ENCODE assay signal across 10 cellular contexts in the genomic region with DNA sequence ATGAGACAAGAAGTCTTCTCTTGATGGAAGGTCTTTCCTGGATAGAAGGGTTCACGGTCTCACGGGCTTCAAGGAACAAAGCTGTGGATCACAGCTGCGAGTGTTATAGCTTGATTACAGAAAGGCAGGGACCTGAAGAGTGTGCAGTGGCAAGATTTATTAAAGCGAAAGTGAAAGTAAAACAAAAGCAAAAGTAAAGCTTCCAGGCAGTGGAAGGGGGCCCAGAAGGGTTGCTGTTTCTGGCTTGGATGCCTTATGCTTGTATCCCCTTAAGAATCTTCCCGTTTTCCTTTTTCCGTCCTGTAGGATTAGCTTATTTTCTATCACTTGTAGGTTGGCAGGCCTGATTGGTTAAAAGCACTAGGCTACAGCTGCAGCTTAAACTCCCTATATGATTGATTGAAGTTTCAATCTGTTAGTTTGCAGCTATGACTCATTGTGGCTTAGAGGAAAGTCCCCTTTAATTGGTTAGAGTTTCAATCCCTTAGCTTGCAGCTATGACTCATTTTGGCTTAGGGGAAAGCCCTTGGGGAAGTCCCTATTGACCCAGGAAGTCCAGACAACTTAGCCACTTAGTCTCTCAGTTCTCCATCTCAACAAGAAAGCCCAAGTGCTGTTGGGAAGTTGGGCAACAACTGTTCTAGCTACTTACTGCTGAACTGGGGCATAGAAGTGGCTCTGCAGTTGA.
A peak's percentile ranks its signal among the peaks of the same experiment; 100 is the strongest.
DNase-seq lines count a peak whose midpoint lies in the region; ATAC-seq and TF ChIP-seq lines count a peak whose summit lies in the region.
"Had no signal": no experiment of that assay in that cellular context is flagged by ENCODE, and none has a peak within 500 bp of the region (broad histone marks: within the 10 kb centered on the region; RNA-seq: fewer than 3 reads in every experiment).

No MANE protein-coding gene starts in this region.

- POLR2A ChIA-PET in BJ (lab: Charles Lee), result no interaction called here

- H3K36me3 ChIP-seq in BJ (ENCODE audit: control insufficient read depth, insufficient read depth, low read length), result no peaks in the 10 kb centered on the region

- no peaks in the 10 kb centered on the region for H3K27me3 ChIP-seq in BJ (ENCODE audit: control insufficient read depth, insufficient read depth, low read length)

- DNase-seq in BJ (ENCODE audit: low read depth), result peak; percentile 18
- DNase-seq in NCI-H460 (ENCODE audit: extremely low read depth, low read depth), result peak; percentile 12
- DNase-seq in epithelial cell of proximal tubule (ENCODE audit: low read depth), result peak; percentile 77
- no peak for DNase-seq in activated gamma-delta T cell treated with Interleukin-2 at 50 U/mL for 16 hours
- no peak for DNase-seq in left cardiac atrium
- DNase-seq in HuH-7.5 (ENCODE audit: low spot score), result no peak
- no peak for DNase-seq in DMS 273 (lab: John Stamatoyannopoulos, UW; ENCODE audit: unreplicated experiment)
- DNase-seq: GF-D8, Karpas-422 had no signal

- H3K4me3 ChIP-seq in BJ (ENCODE audit: low read depth, low read length), result no peak overlapping the region
- no peak overlapping the region for H3K4me3 ChIP-seq in epithelial cell of proximal tubule (ENCODE audit: low read depth, low read length)

- CTCF ChIA-PET in BJ (lab: Yijun Ruan, JAX), result no interaction called here

- ATAC-seq in GM21737 (IDR thresholded peaks at IDR 0.05; ENCODE audit: unreplicated experiment), result peak; percentile 56
- no peak for ATAC-seq in left cardiac atrium

- TF ChIP-seq CTCF in BJ (IDR thresholded peaks at IDR 0.05; ENCODE audit: insufficient read depth, low read depth, low read length) (no peak), epithelial cell of proximal tubule (conservative IDR thresholded peaks at IDR 0.05; ENCODE audit: low read depth, low read length) (no peak)

- intact Hi-C loops in left cardiac atrium (cut with DNase I), result no loop called here

Comparison
In these comparisons a context has a peak if more than half of its experiments do, and no peak if none do; other contexts are left out.
1. DNase-seq: peak in BJ (single experiment), NCI-H460 (single experiment) and epithelial cell of proximal tubule (single experiment); none in activated gamma-delta T cell treated with Interleukin-2 at 50 U/mL for 16 hours (single experiment), left cardiac atrium (single experiment), HuH-7.5 (single experiment) and DMS 273 (single experiment).